Comparison of ENCODE assay signal across 27 cellular contexts in genomic region chr3:57000012-57000411, GRCh38.
"Had no signal": no experiment of that assay in that cellular context is flagged by ENCODE, and none has a peak within 500 bp of the region (broad histone marks: within the 10 kb centered on the region; RNA-seq: fewer than 3 reads in every experiment).

No MANE protein-coding gene starts in this region.

- H3K9me3 Mint-ChIP-seq: natural killer cell treated with Interleukin-12 subunit alpha and Interleukin-12 subunit beta and Interleukin-15 and Interleukin-18, amount 100 ng/mL, for 72 hours; neural crest cell; stimulated activated effector memory CD8-positive, alpha-beta T cell treated with anti-CD3 and anti-CD28 coated beads, Interleukin-12 subunit alpha, Interleukin-12 subunit beta, amount 100 ng/mL, for 72 hours had no signal

- DNase-seq: islet precursor cell; left ventricle myocardium inferior; midbrain; mucosa of descending colon; naive thymus-derived CD4-positive, alpha-beta T cell; nucleus accumbens; pancreas; posterior cingulate gyrus; retina; right cardiac atrium; small intestine; stimulated activated CD4-positive, alpha-beta T cell treated with anti-CD3 and anti-CD28 coated beads, Interleukin-4, amount 100 ng/mL, for 24 hours; stimulated activated naive CD8-positive, alpha-beta T cell treated with anti-CD3 and anti-CD28 coated beads, Interleukin-15, Interleukin-2, amounts not matched to agents 100 U/mL and 50 U/mL, for 24 hours; stomach; testis; thyroid gland; transverse colon; upper lobe of left lung had no signal

- H3K27me3 ChIP-seq: hepatocyte, pancreas, spleen, stomach, testis, thyroid gland, transverse colon, upper lobe of left lung, vagina had no signal

- H3K4me1 Mint-ChIP-seq: stimulated activated effector memory CD8-positive, alpha-beta T cell treated with anti-CD3 and anti-CD28 coated beads, Interleukin-12 subunit alpha, Interleukin-12 subunit beta, amount 100 ng/mL, for 72 hours had no signal

- H3K36me3 ChIP-seq: left ventricle myocardium inferior, pancreas, prostate gland, spleen, stomach, thyroid gland, transverse colon, upper lobe of left lung, vagina had no signal

- FAIRE-seq: pancreas, small intestine had no signal

- H3K79me2 ChIP-seq: hepatocyte had no signal

- H3K36me3 Mint-ChIP-seq: natural killer cell treated with Interleukin-12 subunit alpha and Interleukin-12 subunit beta and Interleukin-15 and Interleukin-18, amount 100 ng/mL, for 72 hours had no signal

- H3K4me1 ChIP-seq: upper lobe of left lung had no signal

- H3K4me2 ChIP-seq: hepatocyte had no signal

- H3K4me3 Mint-ChIP-seq: naive thymus-derived CD4-positive, alpha-beta T cell; natural killer cell treated with Interleukin-12 subunit alpha and Interleukin-12 subunit beta and Interleukin-15 and Interleukin-18, amount 100 ng/mL, for 72 hours; neural crest cell; stimulated activated effector memory CD8-positive, alpha-beta T cell treated with anti-CD3 and anti-CD28 coated beads, Interleukin-12 subunit alpha, Interleukin-12 subunit beta, amount 100 ng/mL, for 72 hours had no signal

- H2AFZ ChIP-seq: hepatocyte had no signal

- H3K27ac Mint-ChIP-seq: naive thymus-derived CD4-positive, alpha-beta T cell; natural killer cell treated with Interleukin-12 subunit alpha and Interleukin-12 subunit beta and Interleukin-15 and Interleukin-18, amount 100 ng/mL, for 72 hours; stimulated activated effector memory CD8-positive, alpha-beta T cell treated with anti-CD3 and anti-CD28 coated beads, Interleukin-12 subunit alpha, Interleukin-12 subunit beta, amount 100 ng/mL, for 72 hours had no signal

- H3K9me3 ChIP-seq: left ventricle myocardium inferior, mucosa of descending colon, pancreas, prostate gland, stomach, testis, thyroid gland, transverse colon, upper lobe of left lung, vagina had no signal

- H3K27ac ChIP-seq: hepatocyte, left ventricle myocardium inferior, pancreas, prostate gland, spleen, stomach, testis, thyroid gland, upper lobe of left lung, vagina had no signal

- ATAC-seq: mucosa of descending colon; naive thymus-derived CD4-positive, alpha-beta T cell; natural killer cell treated with Interleukin-12 subunit alpha and Interleukin-12 subunit beta and Interleukin-15 and Interleukin-18, amount 100 ng/mL, for 72 hours; pancreas; right cardiac atrium; sciatic nerve; stimulated activated effector memory CD8-positive, alpha-beta T cell treated with anti-CD3 and anti-CD28 coated beads, Interleukin-12 subunit alpha, Interleukin-12 subunit beta, amount 100 ng/mL, for 72 hours; stimulated activated naive CD8-positive, alpha-beta T cell treated with anti-CD3 and anti-CD28 coated beads, Interleukin-15, Interleukin-2, amounts not matched to agents 100 U/mL and 50 U/mL, for 24 hours had no signal

- H3K4me3 ChIP-seq: hepatocyte, left ventricle myocardium inferior, lung, mucosa of descending colon, pancreas, prostate gland, spleen, stomach, testis, thyroid gland, transverse colon, upper lobe of left lung, vagina had no signal
